Comparison of ENCODE assay signal across 22 cellular contexts in the genomic region with DNA sequence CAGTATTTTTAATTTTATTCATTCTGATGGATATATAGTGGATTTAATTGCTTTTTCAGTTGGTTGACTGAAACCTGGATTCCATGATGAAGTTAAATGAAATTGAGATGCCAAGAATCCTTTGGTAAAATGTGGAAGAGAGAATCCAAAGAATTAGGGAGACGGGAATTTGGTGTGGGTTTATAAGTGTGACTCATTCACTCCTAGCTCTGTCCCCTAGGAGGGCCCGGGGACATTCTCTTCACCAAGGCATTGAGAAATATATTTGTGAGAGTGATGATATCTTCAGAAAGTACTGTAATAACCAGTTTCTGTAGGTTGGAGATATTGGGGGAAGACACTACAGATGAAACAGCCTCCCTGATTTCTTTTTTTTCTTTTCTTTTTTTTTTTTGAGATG. TPM values are rescaled to one million over a fixed set of nuclear protein-coding genes. Genes with fewer than 3 reads are reported as not detected.
"Had no signal": no experiment of that assay in that cellular context is flagged by ENCODE, and none has a peak within 500 bp of the region (broad histone marks: within the 10 kb centered on the region; RNA-seq: fewer than 3 reads in every experiment).

No MANE protein-coding gene starts in this region.

- H3K4me3 ChIP-seq: SJCRH30 had no signal

- H3K9me3 ChIP-seq: SJCRH30 had no signal

- ATAC-seq: Panc1, PC-3, Right ventricle myocardium inferior, SK-N-SH treated with all-trans-retinoic acid at 6 μM for 48 hours had no signal

- DNase-seq: KBM-7, MM.1S, NCI-H1105, NCI-H1417, NCI-H1436 treated with DMSO at 0.1 percent for 48 hours, NCI-H1694, NCI-H187 treated with DMSO at 0.1 percent for 48 hours, NCI-H2029 treated with DMSO at 0.1 percent for 48 hours, NCI-H2227 treated with DMSO at 0.1 percent for 48 hours, NCI-H524, NCI-H526 treated with DMSO at 0.1 percent for 48 hours, NCI-H774, PC-3, SHP77 treated with DMSO at 0.1 percent for 48 hours, SJCRH30 had no signal

- H3K27ac ChIP-seq: SJCRH30 had no signal

- H3K4me1 ChIP-seq: SJCRH30 had no signal

- H3K27me3 ChIP-seq: SJCRH30 had no signal

- H3K36me3 ChIP-seq: SJCRH30 had no signal

RNA-seq across cellular contexts. Expression of gene PHOX2A, which starts 13.6 kb away (rescaled TPM):
- total RNA-seq: HT-29; LHCN-M2; NCI-H460; PC-3; Right ventricle myocardium inferior; SJCRH30; T-helper 1 cell treated with Interleukin-12 subunit alpha and Interleukin-12 subunit beta and Interleukin-4 antibody, amounts not matched to agents 30 ng/mL and 1 ng/mL, for 36 hours had no signal

RNA-seq across cellular contexts. Expression of gene FOLR2, which starts 41.0 kb away (rescaled TPM):
- total RNA-seq: HT-29; LHCN-M2; NCI-H460; PC-3; SJCRH30; T-helper 1 cell treated with Interleukin-12 subunit alpha and Interleukin-12 subunit beta and Interleukin-4 antibody, amounts not matched to agents 30 ng/mL and 1 ng/mL, for 36 hours had no signal
